ENCODE assay signal across 1 cellular context in genomic region chr7:157386979-157387800, GRCh38.
TF ChIP-seq lines count a peak whose summit lies in the region.

No MANE protein-coding gene starts in this region.

TF ChIP-seq in K562, 482 proteins besides CTCF, POLR2A, EP300 and RAD21 (continued from another document and continues in another):
- TF ChIP-seq ZBTB49 (CRISPR knock-in tag; IDR thresholded peaks at IDR 0.05; ENCODE audit: borderline replicate concordance) (no peak), HNRNPL (IDR thresholded peaks at IDR 0.05; ENCODE audit: low read depth, low read length) (no peak), RNF2 (IDR thresholded peaks at IDR 0.05) (peak; percentile 80; the same call in 1 of the 2 replicates), ARID1B (IDR thresholded peaks at IDR 0.05) (0 out of 2 replicates have a peak, but pooled peaks have one; percentile 15), KHSRP (IDR thresholded peaks at IDR 0.05) (no peak), E2F8 (IDR thresholded peaks at IDR 0.05; ENCODE audit: low read depth, partially characterized antibody) (no peak), ZSCAN32 (CRISPR knock-in tag; IDR thresholded peaks at IDR 0.05) (no peak), NFRKB (IDR thresholded peaks at IDR 0.05; ENCODE audit: low read depth) (no peak), ZBTB40 (IDR thresholded peaks at IDR 0.05) (peak; percentile 57), ZBTB40 (CRISPR knock-in tag; IDR thresholded peaks at IDR 0.05) (no peak), RBBP5 (IDR thresholded peaks at IDR 0.05; ENCODE audit: borderline replicate concordance, insufficient read depth, low read length, poor library complexity, severe bottlenecking) (no peak), U2AF1 (optimal IDR thresholded peaks at IDR 0.05; ENCODE audit: low read depth, low read length) (no peak), WHSC1 (IDR thresholded peaks at IDR 0.05; ENCODE audit: low read length) (no peak), ZNF445 (CRISPR knock-in tag; IDR thresholded peaks at IDR 0.05; ENCODE audit: low read depth) (no peak), FOXM1 (IDR thresholded peaks at IDR 0.05; ENCODE audit: low read depth) (peak; percentile 31; the same call in 1 of the 2 replicates), FOXM1 (CRISPR knock-in tag; IDR thresholded peaks at IDR 0.05; ENCODE audit: low read depth) (no peak), E4F1 (CRISPR knock-in tag; IDR thresholded peaks at IDR 0.05; ENCODE audit: borderline replicate concordance) (no peak), EGR1 (conservative IDR thresholded peaks at IDR 0.05) (no peak), ZNF717 (CRISPR knock-in tag; IDR thresholded peaks at IDR 0.05) (no peak), SAFB2 (IDR thresholded peaks at IDR 0.05; ENCODE audit: borderline replicate concordance, low read depth, low read length, severe bottlenecking) (no peak), ZNF274 (IDR thresholded peaks at IDR 0.05; ENCODE audit: borderline replicate concordance, low read depth, low read length) (no peak), SRSF7 (optimal IDR thresholded peaks at IDR 0.05; ENCODE audit: low read depth, low read length) (no peak)
- TF ChIP-seq, protein P1, sequence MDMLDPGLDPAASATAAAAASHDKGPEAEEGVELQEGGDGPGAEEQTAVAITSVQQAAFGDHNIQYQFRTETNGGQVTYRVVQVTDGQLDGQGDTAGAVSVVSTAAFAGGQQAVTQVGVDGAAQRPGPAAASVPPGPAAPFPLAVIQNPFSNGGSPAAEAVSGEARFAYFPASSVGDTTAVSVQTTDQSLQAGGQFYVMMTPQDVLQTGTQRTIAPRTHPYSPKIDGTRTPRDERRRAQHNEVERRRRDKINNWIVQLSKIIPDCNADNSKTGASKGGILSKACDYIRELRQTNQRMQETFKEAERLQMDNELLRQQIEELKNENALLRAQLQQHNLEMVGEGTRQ (CRISPR knock-in tag; IDR thresholded peaks at IDR 0.05): peak; percentile 73
- TF ChIP-seq, protein P2, sequence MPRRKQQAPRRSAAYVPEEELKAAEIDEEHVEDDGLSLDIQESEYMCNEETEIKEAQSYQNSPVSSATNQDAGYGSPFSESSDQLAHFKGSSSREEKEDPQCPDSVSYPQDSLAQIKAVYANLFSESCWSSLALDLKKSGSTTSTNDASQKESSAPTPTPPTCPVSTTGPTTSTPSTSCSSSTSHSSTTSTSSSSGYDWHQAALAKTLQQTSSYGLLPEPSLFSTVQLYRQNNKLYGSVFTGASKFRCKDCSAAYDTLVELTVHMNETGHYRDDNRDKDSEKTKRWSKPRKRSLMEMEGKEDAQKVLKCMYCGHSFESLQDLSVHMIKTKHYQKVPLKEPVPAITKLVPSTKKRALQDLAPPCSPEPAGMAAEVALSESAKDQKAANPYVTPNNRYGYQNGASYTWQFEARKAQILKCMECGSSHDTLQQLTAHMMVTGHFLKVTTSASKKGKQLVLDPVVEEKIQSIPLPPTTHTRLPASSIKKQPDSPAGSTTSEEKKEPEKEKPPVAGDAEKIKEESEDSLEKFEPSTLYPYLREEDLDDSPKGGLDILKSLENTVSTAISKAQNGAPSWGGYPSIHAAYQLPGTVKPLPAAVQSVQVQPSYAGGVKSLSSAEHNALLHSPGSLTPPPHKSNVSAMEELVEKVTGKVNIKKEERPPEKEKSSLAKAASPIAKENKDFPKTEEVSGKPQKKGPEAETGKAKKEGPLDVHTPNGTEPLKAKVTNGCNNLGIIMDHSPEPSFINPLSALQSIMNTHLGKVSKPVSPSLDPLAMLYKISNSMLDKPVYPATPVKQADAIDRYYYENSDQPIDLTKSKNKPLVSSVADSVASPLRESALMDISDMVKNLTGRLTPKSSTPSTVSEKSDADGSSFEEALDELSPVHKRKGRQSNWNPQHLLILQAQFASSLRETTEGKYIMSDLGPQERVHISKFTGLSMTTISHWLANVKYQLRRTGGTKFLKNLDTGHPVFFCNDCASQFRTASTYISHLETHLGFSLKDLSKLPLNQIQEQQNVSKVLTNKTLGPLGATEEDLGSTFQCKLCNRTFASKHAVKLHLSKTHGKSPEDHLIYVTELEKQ (CRISPR knock-in tag; IDR thresholded peaks at IDR 0.05): no peak
- TF ChIP-seq, protein P3, sequence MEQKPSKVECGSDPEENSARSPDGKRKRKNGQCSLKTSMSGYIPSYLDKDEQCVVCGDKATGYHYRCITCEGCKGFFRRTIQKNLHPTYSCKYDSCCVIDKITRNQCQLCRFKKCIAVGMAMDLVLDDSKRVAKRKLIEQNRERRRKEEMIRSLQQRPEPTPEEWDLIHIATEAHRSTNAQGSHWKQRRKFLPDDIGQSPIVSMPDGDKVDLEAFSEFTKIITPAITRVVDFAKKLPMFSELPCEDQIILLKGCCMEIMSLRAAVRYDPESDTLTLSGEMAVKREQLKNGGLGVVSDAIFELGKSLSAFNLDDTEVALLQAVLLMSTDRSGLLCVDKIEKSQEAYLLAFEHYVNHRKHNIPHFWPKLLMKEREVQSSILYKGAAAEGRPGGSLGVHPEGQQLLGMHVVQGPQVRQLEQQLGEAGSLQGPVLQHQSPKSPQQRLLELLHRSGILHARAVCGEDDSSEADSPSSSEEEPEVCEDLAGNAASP (IDR thresholded peaks at IDR 0.05): no peak
- TF ChIP-seq, protein P4, sequence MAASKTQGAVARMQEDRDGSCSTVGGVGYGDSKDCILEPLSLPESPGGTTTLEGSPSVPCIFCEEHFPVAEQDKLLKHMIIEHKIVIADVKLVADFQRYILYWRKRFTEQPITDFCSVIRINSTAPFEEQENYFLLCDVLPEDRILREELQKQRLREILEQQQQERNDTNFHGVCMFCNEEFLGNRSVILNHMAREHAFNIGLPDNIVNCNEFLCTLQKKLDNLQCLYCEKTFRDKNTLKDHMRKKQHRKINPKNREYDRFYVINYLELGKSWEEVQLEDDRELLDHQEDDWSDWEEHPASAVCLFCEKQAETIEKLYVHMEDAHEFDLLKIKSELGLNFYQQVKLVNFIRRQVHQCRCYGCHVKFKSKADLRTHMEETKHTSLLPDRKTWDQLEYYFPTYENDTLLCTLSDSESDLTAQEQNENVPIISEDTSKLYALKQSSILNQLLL (CRISPR knock-in tag; IDR thresholded peaks at IDR 0.05; ENCODE audit: borderline replicate concordance): no peak
